Comparison of ENCODE assay signal across 8 cellular contexts in genomic region chrX:48597353-48598264, GRCh38. TPM values are rescaled to one million over a fixed set of nuclear protein-coding genes. Genes with fewer than 3 reads are reported as not detected.
DNase-seq lines count a peak whose midpoint lies in the region; ATAC-seq and TF ChIP-seq lines count a peak whose summit lies in the region.

WDR13 (plus strand) TSS chrX:48597492; CDS start chrX:48597997, 505 bp downstream.

- no peak for TF ChIP-seq CTCF in vagina (IDR thresholded peaks at IDR 0.05)

- H3K4me1 ChIP-seq in rectal smooth muscle tissue (ENCODE audit: control insufficient read depth, insufficient read depth, low read length) (no peaks in the 10 kb centered on the region), vagina (peaks cover 11% of the 10 kb centered on the region)

- H3K9ac ChIP-seq in rectal smooth muscle tissue (ENCODE audit: low read length): peak within 1 kb of the TSS; percentile 66

- H3K4me3 ChIP-seq in rectal smooth muscle tissue (ENCODE audit: low read length) (peak within 1 kb of the TSS; percentile 86), vagina (peak within 1 kb of the TSS; percentile 55 to 56)

- H3K27me3 ChIP-seq in rectal smooth muscle tissue (ENCODE audit: control insufficient read depth, insufficient read depth, low read length): no peaks in the 10 kb centered on the region
- no peaks in the 10 kb centered on the region for H3K27me3 ChIP-seq in vagina

- H3K36me3 ChIP-seq in rectal smooth muscle tissue (ENCODE audit: control insufficient read depth, insufficient read depth, low read length) (peaks cover 12% of the 10 kb centered on the region), vagina (peaks cover 0 to 38% of the 10 kb centered on the region in 2 donors)

- peak within 1 kb of the TSS; percentile 98 for H3K27ac ChIP-seq in rectal smooth muscle tissue (ENCODE audit: low read depth, low read length)
- H3K27ac ChIP-seq in vagina: peak within 1 kb of the TSS; percentile 94

- ATAC-seq in GM18499 (IDR thresholded peaks at IDR 0.05; ENCODE audit: insufficient read depth, unreplicated experiment): peak; percentile 41
- ATAC-seq in HG02943 (IDR thresholded peaks at IDR 0.05; ENCODE audit: low read depth, unreplicated experiment): peak; percentile 68

- no peak for TF ChIP-seq POLR2A in vagina (IDR thresholded peaks at IDR 0.05)

- DNase-seq in NCI-H2081 treated with DMSO at 0.1 percent for 48 hours (lab: John Stamatoyannopoulos, UW) (peak; percentile 80), T1000 (lab: John Stamatoyannopoulos, UW) (peak; percentile 93), astrocyte of the hippocampus (ENCODE audit: low read depth, low spot score) (peak; percentile 95), hepatic stellate cell (ENCODE audit: low spot score) (peak; percentile 93), vagina (ENCODE audit: extremely low spot score in 2 of 2) (peak in 1 of 2 donors; percentile 95)

- no peaks in the 10 kb centered on the region for H3K9me3 ChIP-seq in vagina

- intact Hi-C loops in vagina (cut with DNase I): no loop called here

RNA-seq across cellular contexts. Expression of gene WDR13, which starts in this region (rescaled TPM):
- total RNA-seq in vagina: 111 TPM
